8 cellular contexts compared by ENCODE assay signal in genomic region chr5:119269061-119269579, GRCh38.
A peak's percentile ranks its signal among the peaks of the same experiment; 100 is the strongest.
DNase-seq lines count a peak whose midpoint lies in the region; ATAC-seq and TF ChIP-seq lines count a peak whose summit lies in the region.

No MANE protein-coding gene starts in this region.

- CTCF ChIA-PET in OCI-LY7 (lab: Charles Lee; ENCODE audit: unreplicated experiment): interaction anchor here (0.6 to 1.2 kb wide), 3 partner anchors 70 to 184 kb away, joined by 3 read pairs; no protein-coding TSS in a partner anchor

- H3K27me3 ChIP-seq in ascending aorta: no peaks in the 10 kb centered on the region
- H3K27me3 ChIP-seq in iPS-18a (ENCODE audit: control insufficient read depth, insufficient read depth, low read length): peaks cover 9% of the 10 kb centered on the region
- H3K27me3 ChIP-seq in skeletal muscle tissue (ENCODE audit: control insufficient read depth in 3 of 3, insufficient read depth in 3 of 3, low read length in 3 of 3): no peaks in the 10 kb centered on the region

- DNase-seq in ACHN (peak; percentile 33), OCI-LY7 (ENCODE audit: low spot score) (peak; percentile 84), ascending aorta (ENCODE audit: low spot score in 2 of 2) (peak in 1 of 2 donors; percentile 72), OCI-M2 (lab: John Stamatoyannopoulos, UW; ENCODE audit: unreplicated experiment) (no peak)

- ATAC-seq in GM18502 (IDR thresholded peaks at IDR 0.05; ENCODE audit: poor library complexity, unreplicated experiment): peak; percentile 5
- peak; percentile 2 for ATAC-seq in HG03066 (IDR thresholded peaks at IDR 0.05; ENCODE audit: low read depth, unreplicated experiment)

- intact Hi-C loops in OCI-LY7 (cut with micrococcal nuclease; ENCODE audit: unreplicated experiment) (loop anchor here (2.0 kb wide), 2 partner anchors 144 to 198 kb away; partner anchors contain the start of gene DMXL1), ascending aorta (cut with DNase I) (loop anchor here (2.0 kb wide), 4 partner anchors 22 to 280 kb away; partner anchors contain the start of genes DMXL1 and DTWD2)

- H3K27ac ChIP-seq in OCI-LY7 (ENCODE audit: low read depth, low read length, poor library complexity, severe bottlenecking) (peak overlapping the region; percentile 60), ascending aorta (peak overlapping the region; percentile 93 to 96), iPS-18a (ENCODE audit: low read length) (no peak overlapping the region), skeletal muscle tissue (ENCODE audit: low read depth, low read length) (peak overlapping the region; percentile 77)

- in situ Hi-C loops in ACHN (cut with HindIII; ENCODE audit: low pct_ligation_motif_present, low pct_unique_long_range_greater_than_20kb, low sequenced_read_pairs): no loop called here

- H3K9me2 ChIP-seq in OCI-LY7 (ENCODE audit: insufficient read depth, low read length): no peaks in the 10 kb centered on the region

- POLR2A ChIA-PET in OCI-LY7 (lab: Charles Lee): interaction anchor here (1.0 to 4.7 kb wide), 14 partner anchors 13 to 249 kb away, joined by 3 to 22 read pairs (median 4); partner anchors contain the start of gene DMXL1

- BruUV-seq in OCI-LY7 (replicated peaks; lab: Mats Ljungman, UMichigan): TSS peak; percentile 58

- H3K9me3 ChIP-seq in OCI-LY7 (ENCODE audit: low read length) (no peaks in the 10 kb centered on the region), ascending aorta (no peaks in the 10 kb centered on the region), iPS-18a (ENCODE audit: control insufficient read depth, low read depth, low read length) (no peaks in the 10 kb centered on the region), skeletal muscle tissue (ENCODE audit: control insufficient read depth in 3 of 3, low read length in 3 of 3) (no peaks in the 10 kb centered on the region)

- H3K79me2 ChIP-seq in OCI-LY7 (ENCODE audit: insufficient read depth, low read depth, low read length): peaks cover 46% of the 10 kb centered on the region; the same call in 1 of the 2 replicates

- H3K36me3 ChIP-seq in OCI-LY7 (ENCODE audit: insufficient read depth, low read length): no peaks in the 10 kb centered on the region
- no peaks in the 10 kb centered on the region for H3K36me3 ChIP-seq in ascending aorta
- H3K36me3 ChIP-seq in iPS-18a (ENCODE audit: control insufficient read depth, low read depth, low read length): no peaks in the 10 kb centered on the region
- H3K36me3 ChIP-seq in skeletal muscle tissue (ENCODE audit: control insufficient read depth in 3 of 3, insufficient read depth in 3 of 3, low read length in 3 of 3): no peaks in the 10 kb centered on the region

- no peaks in the 10 kb centered on the region for H4K20me1 ChIP-seq in OCI-LY7 (ENCODE audit: insufficient read depth, low read length)

- TF ChIP-seq CTCF in OCI-LY7 (conservative IDR thresholded peaks at IDR 0.05; ENCODE audit: low read length): no peak
- TF ChIP-seq CTCF in ascending aorta (IDR thresholded peaks at IDR 0.05): no peak

- peak overlapping the region; percentile 17; the same call in 1 of the 2 replicates for H2AFZ ChIP-seq in OCI-LY7 (ENCODE audit: low read length)

- peak overlapping the region; percentile 97 for H3K4me2 ChIP-seq in OCI-LY7 (ENCODE audit: low read length)

- H3K9ac ChIP-seq in iPS-18a (ENCODE audit: low read length) (peak overlapping the region; percentile 78), skeletal muscle tissue (ENCODE audit: low read depth in 1 of 3, low read length in 3 of 3) (peak overlapping the region; percentile 65 to 78 (median 71))

- peak overlapping the region; percentile 84 for H3K4me3 ChIP-seq in OCI-LY7 (ENCODE audit: low read depth, low read length, poor library complexity, severe bottlenecking)
- peak overlapping the region; percentile 84 to 87 for H3K4me3 ChIP-seq in ascending aorta
- peak overlapping the region; percentile 94 for H3K4me3 ChIP-seq in iPS-18a (ENCODE audit: low read length)
- H3K4me3 ChIP-seq in skeletal muscle tissue (ENCODE audit: low read length in 3 of 3): peak overlapping the region; percentile 78 to 100 (median 96)

- peaks cover 56% of the 10 kb centered on the region for H3K4me1 ChIP-seq in OCI-LY7 (ENCODE audit: insufficient read depth, low read length, poor library complexity, severe bottlenecking)
- peaks cover 0 to 26% of the 10 kb centered on the region in 2 donors for H3K4me1 ChIP-seq in ascending aorta
- peaks cover 3% of the 10 kb centered on the region for H3K4me1 ChIP-seq in iPS-18a (ENCODE audit: control insufficient read depth, low read depth, low read length)
- peaks cover 6 to 19% (median 8%) of the 10 kb centered on the region in 3 donors for H3K4me1 ChIP-seq in skeletal muscle tissue (ENCODE audit: control insufficient read depth in 3 of 3, insufficient read depth in 3 of 3, low read length in 3 of 3)
